ENCODE assay signal across 8 cellular contexts in genomic region chr14:91264151-91265150, GRCh38. TPM values are rescaled to one million over a fixed set of nuclear protein-coding genes. Genes with fewer than 3 reads are reported as not detected.
A peak's percentile ranks its signal among the peaks of the same experiment; 100 is the strongest.
DNase-seq lines count a peak whose midpoint lies in the region; TF ChIP-seq lines count a peak whose summit lies in the region.

No MANE protein-coding gene starts in this region.

- TF ChIP-seq EP300 in SK-N-SH (IDR thresholded peaks at IDR 0.05; ENCODE audit: borderline replicate concordance in 1 of 2, low read depth in 1 of 2, low read length in 1 of 2) = no peak

- no peak overlapping the region for H3K27ac ChIP-seq in ACC112 (ENCODE audit: low read depth, low read length)
- peak overlapping the region; percentile 51 for H3K27ac ChIP-seq in effector memory CD4-positive, alpha-beta T cell (ENCODE audit: insufficient read depth, low read length, poor library complexity, severe bottlenecking)
- H3K27ac ChIP-seq in muscle layer of colon (ENCODE audit: low read depth, low read length) = peak overlapping the region; percentile 41
- H3K27ac ChIP-seq in SK-N-SH (ENCODE audit: low read depth in 2 of 2, low read length in 1 of 2) = no peak overlapping the region

- DNase-seq in MG63 (peak; percentile 43), NCI-H2029 treated with DMSO at 0.1 percent for 48 hours (lab: John Stamatoyannopoulos, UW) (no peak), NCI-H1694 treated with DMSO at 0.1 percent for 48 hours (lab: John Stamatoyannopoulos, UW) (no peak), occipital lobe (lab: John Stamatoyannopoulos, UW) (no peak), SK-N-SH (no peak)
- DNase-seq in effector memory CD4-positive, alpha-beta T cell = peak in 1 of 3 donors; percentile 22

- H3K4me1 ChIP-seq in ACC112 (ENCODE audit: control insufficient read depth, insufficient read depth, low read length, unreplicated experiment) = peaks cover 1% of the 10 kb centered on the region
- peaks cover 9% of the 10 kb centered on the region for H3K4me1 ChIP-seq in effector memory CD4-positive, alpha-beta T cell (ENCODE audit: control insufficient read depth, insufficient read depth, low read length, poor library complexity, severe bottlenecking)
- H3K4me1 ChIP-seq in muscle layer of colon (ENCODE audit: insufficient read depth, low read length) = peaks cover under 1% of the 10 kb centered on the region
- H3K4me1 ChIP-seq in SK-N-SH (ENCODE audit: control insufficient read depth in 1 of 2, insufficient read depth in 2 of 2, low read depth in 1 of 2, low read length in 1 of 2) = peaks cover 0 to 4% of the 10 kb centered on the region in 2 experiments; a peak in 1 of 4 replicates

- H3K79me2 ChIP-seq in ACC112 (ENCODE audit: control insufficient read depth, insufficient read depth, low read length, unreplicated experiment) = no peaks in the 10 kb centered on the region
- H3K79me2 ChIP-seq in SK-N-SH (ENCODE audit: insufficient read depth) = no peaks in the 10 kb centered on the region

- H3F3A ChIP-seq in SK-N-SH (replicated peaks; ENCODE audit: insufficient read depth) = no peaks in the 10 kb centered on the region

- H4K20me1 ChIP-seq in SK-N-SH (ENCODE audit: insufficient read depth) = no peaks in the 10 kb centered on the region

- no peaks in the 10 kb centered on the region for H3K36me3 ChIP-seq in ACC112 (ENCODE audit: insufficient read depth, low read length)
- H3K36me3 ChIP-seq in MG63 = no peaks in the 10 kb centered on the region
- H3K36me3 ChIP-seq in effector memory CD4-positive, alpha-beta T cell (ENCODE audit: control insufficient read depth, insufficient read depth, low read length) = peaks cover 1% of the 10 kb centered on the region
- no peaks in the 10 kb centered on the region for H3K36me3 ChIP-seq in muscle layer of colon (ENCODE audit: insufficient read depth, low read length)
- H3K36me3 ChIP-seq in SK-N-SH (replicated peaks in 1 of 2; ENCODE audit: control insufficient read depth in 1 of 2, insufficient read depth in 2 of 2, low read length in 1 of 2) = no peaks in the 10 kb centered on the region

- H3K9me3 ChIP-seq in MG63 (no peaks in the 10 kb centered on the region), muscle layer of colon (ENCODE audit: low read length) (no peaks in the 10 kb centered on the region), SK-N-SH (no peaks in the 10 kb centered on the region)
- H3K9me3 ChIP-seq in effector memory CD4-positive, alpha-beta T cell (ENCODE audit: control insufficient read depth, low read length) = no peaks in the 10 kb centered on the region

- H3K4me2 ChIP-seq in SK-N-SH = no peak overlapping the region

- H3K27me3 ChIP-seq in ACC112 (ENCODE audit: insufficient read depth, low read length) (no peaks in the 10 kb centered on the region), MG63 (no peaks in the 10 kb centered on the region), muscle layer of colon (ENCODE audit: control insufficient read depth in 1 of 2, insufficient read depth in 2 of 2, low read length in 2 of 2) (no peaks in the 10 kb centered on the region), SK-N-SH (ENCODE audit: insufficient read depth) (no peaks in the 10 kb centered on the region)
- H3K27me3 ChIP-seq in effector memory CD4-positive, alpha-beta T cell (replicated peaks; ENCODE audit: control insufficient read depth, insufficient read depth, low read length, poor library complexity, severe bottlenecking) = no peaks in the 10 kb centered on the region

- POLR2A ChIA-PET in SK-N-SH (lab: Yijun Ruan, JAX) = interaction anchor here (0.7 kb wide), 1 partner anchor 20 kb away, joined by 3 read pairs; no protein-coding TSS in a partner anchor

- WGBS in SK-N-SH (ENCODE audit: low lambda C conversion rate) = 90% methylated on average over 27 of the region's 69 CpGs

- H2AFZ ChIP-seq in ACC112 (ENCODE audit: low read length, unreplicated experiment) (peak overlapping the region; percentile 85), SK-N-SH (ENCODE audit: low read depth) (no peak overlapping the region)

- no peak for TF ChIP-seq RAD21 in SK-N-SH (IDR thresholded peaks at IDR 0.05; ENCODE audit: low read length)

- CTCF ChIA-PET in SK-N-SH (lab: Yijun Ruan, JAX) = interaction anchor here (1.0 to 1.5 kb wide), 4 partner anchors 9 to 91 kb away, joined by 3 to 5 read pairs (median 4); no protein-coding TSS in a partner anchor

- TF ChIP-seq CTCF in SK-N-SH (IDR thresholded peaks at IDR 0.05) = no peak

- H3K4me3 ChIP-seq in ACC112 (ENCODE audit: low read depth, low read length) (peak overlapping the region; percentile 66), MG63 (peak overlapping the region; percentile 42), muscle layer of colon (ENCODE audit: low read depth in 1 of 2, low read length in 2 of 2) (peak overlapping the region; percentile 11 to 43), SK-N-SH (ENCODE audit: low read depth in 2 of 2, low read length in 1 of 2) (no peak overlapping the region)
- H3K4me3 ChIP-seq in effector memory CD4-positive, alpha-beta T cell (ENCODE audit: insufficient read depth, low read depth, low read length, poor library complexity, severe bottlenecking) = peak overlapping the region; percentile 44

- H3K9ac ChIP-seq in muscle layer of colon (ENCODE audit: low read length) (no peak overlapping the region), SK-N-SH (no peak overlapping the region)

- H3K9me2 ChIP-seq in SK-N-SH = no peaks in the 10 kb centered on the region

TF ChIP-seq in SK-N-SH, 30 proteins besides CTCF, POLR2A, EP300 and RAD21:
- no peak for TF ChIP-seq SMC3 (IDR thresholded peaks at IDR 0.05; ENCODE audit: low read depth, low read length)
- TF ChIP-seq TAF1 (IDR thresholded peaks at IDR 0.05; ENCODE audit: borderline replicate concordance, low read depth, low read length) = no peak
- no peak for TF ChIP-seq TCF12 (IDR thresholded peaks at IDR 0.05)
- no peak for TF ChIP-seq RFX5 (IDR thresholded peaks at IDR 0.05; ENCODE audit: low read length)
- TF ChIP-seq SIN3A (IDR thresholded peaks at IDR 0.05; ENCODE audit: borderline replicate concordance, low read depth, low read length) = no peak
- no peak for TF ChIP-seq MXI1 (IDR thresholded peaks at IDR 0.05; ENCODE audit: low read depth, low read length)

RNA-seq across cellular contexts. Expression of gene GPR68, which starts 19.9 kb away (rescaled TPM):
- total RNA-seq in MG63 (2014; rRNA removed; shearing (Covaris generic); ENCODE audit: low replicate concordance) = 2.0 and 3.9 TPM in 2 replicates
- total RNA-seq in occipital lobe = 5.9 TPM
- polyA plus RNA-seq in SK-N-SH (2012; rRNA removed) = 0.18 and 0.62 TPM in 2 replicates
- polyA plus RNA-seq in SK-N-SH (2012; cell fraction: cytosol; rRNA removed) = 0.26 and 0.49 TPM in 2 replicates
- polyA plus RNA-seq in SK-N-SH (2012; cell fraction: nucleus; rRNA removed) = 0.63 and 1.2 TPM in 2 replicates

Comparison
In these comparisons a context has a peak if more than half of its experiments do, and no peak if none do; other contexts are left out.
1. H3K27ac ChIP-seq: peak in effector memory CD4-positive, alpha-beta T cell (single experiment) and muscle layer of colon (single experiment); none in ACC112 (single experiment) and SK-N-SH (0 of 2).
2. H3K4me3 ChIP-seq: peak in ACC112 (single experiment), MG63 (single experiment), effector memory CD4-positive, alpha-beta T cell (single experiment) and muscle layer of colon (2 of 2); none in SK-N-SH (0 of 2).